ENCODE assay signal across 8 cellular contexts in the genomic region with DNA sequence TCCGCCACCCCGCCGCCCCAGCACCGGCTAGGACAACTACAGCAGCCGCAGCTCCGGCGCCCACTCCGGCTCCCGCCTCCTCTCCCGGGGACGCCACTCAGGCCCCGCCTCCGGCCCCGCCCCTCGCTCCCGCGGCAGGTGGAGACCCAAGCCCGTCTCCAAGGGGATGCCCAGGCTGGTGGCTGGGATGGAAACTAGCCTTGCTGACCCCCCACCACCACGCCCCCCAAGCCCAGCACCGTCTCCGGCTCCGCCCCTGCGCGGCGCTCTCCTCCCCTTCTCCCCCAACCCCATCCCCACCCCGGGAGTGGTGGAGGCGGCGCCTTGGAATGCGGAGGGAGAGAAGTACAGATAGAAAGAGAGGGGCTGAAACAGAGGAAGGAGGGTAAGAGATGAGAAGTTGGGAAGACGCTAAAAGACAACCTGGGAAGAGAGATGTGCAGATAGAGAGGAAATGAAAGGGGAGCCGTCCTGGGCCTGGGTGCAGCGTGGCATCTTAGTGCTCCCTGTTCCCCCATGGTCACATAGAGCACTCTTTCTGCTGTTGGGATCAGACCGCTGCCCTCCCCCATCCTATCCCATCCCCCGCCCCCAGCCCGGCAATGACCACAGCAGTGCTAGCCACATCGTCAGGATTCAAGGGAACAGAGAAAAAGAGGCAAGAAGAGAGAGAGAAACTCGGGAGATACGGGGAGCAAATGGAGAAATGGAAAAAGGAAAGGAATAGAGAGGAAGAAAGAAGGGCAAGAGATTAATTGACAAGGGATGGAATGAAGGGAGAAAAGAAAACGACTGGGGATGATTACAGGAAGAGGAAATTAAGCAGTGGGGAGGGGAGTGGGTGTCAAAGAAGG. TPM values are rescaled to one million over a fixed set of nuclear protein-coding genes. Genes with fewer than 3 reads are reported as not detected.
A peak's percentile ranks its signal among the peaks of the same experiment; 100 is the strongest.
DNase-seq lines count a peak whose midpoint lies in the region; ATAC-seq, FAIRE-seq and TF ChIP-seq lines count a peak whose summit lies in the region.

TSS of gene ITGA7 (minus strand) at position 64 of the 854 bp plus-strand sequence. CDS start 222 bp downstream, outside the sequence.

- no peak within 1 kb of the TSS; the same call in 1 of the 2 replicates for H3K23ac ChIP-seq in IMR-90 (ENCODE audit: low read depth, low read length)

- dilution Hi-C loops in IMR-90 (cut with HindIII; ENCODE audit: low sequenced_read_pairs, unreplicated experiment): no loop called here

- H2AK5ac ChIP-seq in IMR-90 (ENCODE audit: low read depth, low read length): 0 out of 2 replicates have a peak within 1 kb of the TSS, but pooled peaks have one; percentile 4

- no peak for TF ChIP-seq RAD21 in IMR-90 (IDR thresholded peaks at IDR 0.05; ENCODE audit: low read length)

- 0% methylated on average over 1 of the region's 39 CpGs; no CpG with 5 or more reads in 1 of the 2 experiments for WGBS in IMR-90 (ENCODE audit: extremely low coverage in 2 of 2, insufficient read length in 1 of 2), 2 experiments

- no peak within 1 kb of the TSS for H2BK5ac ChIP-seq in IMR-90 (ENCODE audit: low read depth, low read length, poor library complexity, severe bottlenecking)

- H3K9me1 ChIP-seq in IMR-90 (ENCODE audit: insufficient read depth, low read length): no peaks in the 10 kb centered on the region; the same call in 1 of the 2 replicates

- H3K27ac ChIP-seq in IMR-90 (ENCODE audit: insufficient read depth, low read length): no peak within 1 kb of the TSS
- H3K27ac ChIP-seq in gastrocnemius medialis: peak within 1 kb of the TSS; percentile 87 to 96 (median 92)

- no peaks in the 10 kb centered on the region for H3K9me3 Mint-ChIP-seq in T-helper 1 cell treated with Interleukin-12 subunit alpha and Interleukin-12 subunit beta and Interleukin-4 antibody, amounts not matched to agents 30 μg/mL and 1 μg/mL, for 36 hours

- H4K5ac ChIP-seq in IMR-90 (ENCODE audit: low read depth, low read length): peak within 1 kb of the TSS; percentile 11; the same call in 1 of the 2 replicates

- H3K79me1 ChIP-seq in IMR-90 (ENCODE audit: low read depth in 1 of 2, low read length in 2 of 2): no peaks in the 10 kb centered on the region

- H4K20me1 ChIP-seq in IMR-90 (ENCODE audit: insufficient read depth, low read length): no peaks in the 10 kb centered on the region

- POLR2A ChIA-PET in IMR-90 (lab: Charles Lee; ENCODE audit: unreplicated experiment): no interaction called here

- no peaks in the 10 kb centered on the region for H3K36me3 Mint-ChIP-seq in T-helper 1 cell treated with Interleukin-12 subunit alpha and Interleukin-12 subunit beta and Interleukin-4 antibody, amounts not matched to agents 30 μg/mL and 1 μg/mL, for 36 hours (ENCODE audit: low read depth)

- H3K14ac ChIP-seq in IMR-90 (replicated peaks; ENCODE audit: low read depth, low read length): no peak within 1 kb of the TSS

- H2BK15ac ChIP-seq in IMR-90 (ENCODE audit: low read depth, low read length): no peak within 1 kb of the TSS

- no peaks in the 10 kb centered on the region for H3K36me3 ChIP-seq in IMR-90 (ENCODE audit: control insufficient read depth, insufficient read depth, low read length)
- no peaks in the 10 kb centered on the region for H3K36me3 ChIP-seq in gastrocnemius medialis

- peak within 1 kb of the TSS; percentile 23 for H2AK9ac ChIP-seq in IMR-90 (replicated peaks; ENCODE audit: low read depth, low read length, poor library complexity)

- peak within 1 kb of the TSS; percentile 74 for H3K4me3 ChIP-seq in IMR-90 (ENCODE audit: insufficient read depth, low read depth, low read length)
- peak within 1 kb of the TSS; percentile 47 for H3K4me3 ChIP-seq in astrocyte of the cerebellum (ENCODE audit: low read depth, low read length)
- peak within 1 kb of the TSS; percentile 59 to 79 (median 68) for H3K4me3 ChIP-seq in gastrocnemius medialis

- H3K4me2 ChIP-seq in IMR-90 (ENCODE audit: low read depth, low read length): peak within 1 kb of the TSS; percentile 98

- TF ChIP-seq POLR2A in GM12891 (IDR thresholded peaks at IDR 0.05; ENCODE audit: low read depth, low read length): no peak
- no peak for TF ChIP-seq POLR2A in IMR-90 (IDR thresholded peaks at IDR 0.05; ENCODE audit: low read depth, low read length)
- TF ChIP-seq POLR2A in gastrocnemius medialis (IDR thresholded peaks at IDR 0.05): peak; percentile 32 to 40

- DNase-seq in GM12891 (ENCODE audit: insufficient read length, low spot score): peak; percentile 75
- DNase-seq in IMR-90: no peak
- DNase-seq in astrocyte of the cerebellum (ENCODE audit: low read depth): no peak
- DNase-seq in iPS DF 4.7 (ENCODE audit: extremely low read depth, low spot score): peak; percentile 87
- peak; percentile 64 to 78 for DNase-seq in gastrocnemius medialis

- in situ Hi-C loops in IMR-90 (cut with MboI; ENCODE audit: low sequenced_read_pairs): no loop called here
- in situ Hi-C loops in astrocyte of the cerebellum (cut with HindIII; ENCODE audit: low sequenced_read_pairs): no loop called here
- in situ Hi-C loops in gastrocnemius medialis (cut with MboI; ENCODE audit: low sequenced_read_pairs in 4 of 4): loop anchor here in 1 of 4 donors (25.0 kb wide), 1 partner anchor 1721 kb away; the partner anchor contains the start of gene HOXC10

- peak within 1 kb of the TSS; percentile 91 for H2AFZ ChIP-seq in IMR-90 (replicated peaks; ENCODE audit: low read length, poor library complexity)

- peaks cover 71% of the 10 kb centered on the region for H3K27me3 Mint-ChIP-seq in T-helper 1 cell treated with Interleukin-12 subunit alpha and Interleukin-12 subunit beta and Interleukin-4 antibody, amounts not matched to agents 30 μg/mL and 1 μg/mL, for 36 hours (ENCODE audit: low read depth)

- BruUV-seq in IMR-90 (replicated peaks; lab: Mats Ljungman, UMichigan): no TSS peak

- H3K9me3 ChIP-seq in IMR-90 (ENCODE audit: control insufficient read depth, insufficient read depth, low read length) (no peaks in the 10 kb centered on the region), gastrocnemius medialis (no peaks in the 10 kb centered on the region)

- peak within 1 kb of the TSS; percentile 45; the same call in 1 of the 2 replicates for H3K9ac ChIP-seq in IMR-90 (ENCODE audit: low read depth, low read length)

- no peak within 1 kb of the TSS for H4K8ac ChIP-seq in IMR-90 (ENCODE audit: low read depth in 2 of 2, low read length in 2 of 2)

- H3K4ac ChIP-seq in IMR-90 (ENCODE audit: low read depth, low read length): no peak within 1 kb of the TSS

- H3K4me3 Mint-ChIP-seq in T-helper 1 cell treated with Interleukin-12 subunit alpha and Interleukin-12 subunit beta and Interleukin-4 antibody, amounts not matched to agents 30 μg/mL and 1 μg/mL, for 36 hours: peak within 1 kb of the TSS; percentile 83

- H3K4me1 Mint-ChIP-seq in T-helper 1 cell treated with Interleukin-12 subunit alpha and Interleukin-12 subunit beta and Interleukin-4 antibody, amounts not matched to agents 30 μg/mL and 1 μg/mL, for 36 hours (ENCODE audit: low read depth): peaks cover 13% of the 10 kb centered on the region

- ATAC-seq in IMR-90 (ENCODE audit: low read depth) (peak; percentile 86), gastrocnemius medialis (peak in 1 of 2 donors; percentile 8), HG03520 (IDR thresholded peaks at IDR 0.05; ENCODE audit: unreplicated experiment) (no peak), HG03469 (IDR thresholded peaks at IDR 0.05; ENCODE audit: unreplicated experiment) (no peak)

- H3K27me3 ChIP-seq in IMR-90 (ENCODE audit: control insufficient read depth, insufficient read depth, low read length) (peaks cover 25% of the 10 kb centered on the region), gastrocnemius medialis (no peaks in the 10 kb centered on the region)

- no peak within 1 kb of the TSS for H3K56ac ChIP-seq in IMR-90 (ENCODE audit: extremely low read depth, insufficient read depth, low read length)

- H3K27ac Mint-ChIP-seq in T-helper 1 cell treated with Interleukin-12 subunit alpha and Interleukin-12 subunit beta and Interleukin-4 antibody, amounts not matched to agents 30 μg/mL and 1 μg/mL, for 36 hours: no peak within 1 kb of the TSS

- CTCF ChIA-PET in IMR-90 (lab: Yijun Ruan, JAX): no interaction called here

- intact Hi-C loops in IMR-90 (cut with micrococcal nuclease): no loop called here
- intact Hi-C loops in gastrocnemius medialis (cut with DNase I; ENCODE audit: low total_unique reads): loop anchor here (10.0 kb wide), 1 partner anchor 1423 kb away; the partner anchor contains the start of genes CBX5 and HNRNPA1

- FAIRE-seq in GM12891 (lab: Jason Lieb, UNC): peak; percentile 13

- H3K4me1 ChIP-seq in IMR-90 (ENCODE audit: control insufficient read depth, insufficient read depth, low read length) (peaks cover 8% of the 10 kb centered on the region; the same call in 1 of the 2 replicates), gastrocnemius medialis (peaks cover 73 to 83% of the 10 kb centered on the region in 2 donors)

- no peak within 1 kb of the TSS for H4K91ac ChIP-seq in IMR-90 (ENCODE audit: insufficient read depth, low read depth, low read length)

- TF ChIP-seq CTCF in IMR-90 (conservative IDR thresholded peaks at IDR 0.05; ENCODE audit: low read depth, low read length) (no peak), astrocyte of the cerebellum (IDR thresholded peaks at IDR 0.05; ENCODE audit: low read depth, low read length, missing control alignments) (no peak), gastrocnemius medialis (IDR thresholded peaks at IDR 0.05 in 4 of 5, conservative IDR thresholded peaks at IDR 0.05 in 1 of 5) (no peak)

- H3K18ac ChIP-seq in IMR-90 (ENCODE audit: low read depth, low read length): no peak within 1 kb of the TSS

- no peak within 1 kb of the TSS for H2BK120ac ChIP-seq in IMR-90 (ENCODE audit: low read depth, low read length)

- no peak within 1 kb of the TSS for H2BK20ac ChIP-seq in IMR-90 (ENCODE audit: low read depth, low read length)

TF ChIP-seq in GM12891, 5 proteins besides CTCF, POLR2A, EP300 and RAD21 (continues in another document):
- TF ChIP-seq PAX5 (IDR thresholded peaks at IDR 0.05; ENCODE audit: insufficient read depth, low read length, severe bottlenecking): no peak
- no peak for TF ChIP-seq POLR2AphosphoS5 (IDR thresholded peaks at IDR 0.05; ENCODE audit: low read depth, low read length)
- no peak for TF ChIP-seq POU2F2 (IDR thresholded peaks at IDR 0.05; ENCODE audit: low read depth, low read length)
- TF ChIP-seq TAF1 (IDR thresholded peaks at IDR 0.05; ENCODE audit: low read depth, low read length): no peak

TF ChIP-seq in IMR-90, 13 proteins besides CTCF, POLR2A, EP300 and RAD21:
- TF ChIP-seq MAZ (IDR thresholded peaks at IDR 0.05; ENCODE audit: borderline replicate concordance, low read depth, low read length) (peak; percentile 33; the same call in 1 of the 2 replicates), FOS (IDR thresholded peaks at IDR 0.05; ENCODE audit: low read depth, low read length) (no peak), RCOR1 (IDR thresholded peaks at IDR 0.05; ENCODE audit: insufficient replicate concordance, low read length) (no peak)

RNA-seq across cellular contexts. Expression of gene ITGA7, which starts in this region (rescaled TPM):
- polyA plus RNA-seq in GM12891 (2012; ENCODE audit: low read depth, missing spikeins): 4.3 TPM
- total RNA-seq in IMR-90 (2012; rRNA removed): 3.9 and 4.4 TPM in 2 replicates
- polyA plus RNA-seq in IMR-90 (2012; rRNA removed): 13.9 and 15.7 TPM in 2 replicates
- polyA plus RNA-seq in IMR-90 (2012; cell fraction: cytosol; rRNA removed): 12.1 and 23.0 TPM in 2 replicates
- 89.0 and 117 TPM in 2 replicates for polyA plus RNA-seq in IMR-90 (2012; cell fraction: nucleus; rRNA removed; ENCODE audit: low replicate concordance)
- total RNA-seq in gastrocnemius medialis: 100 to 1,000 TPM in 2 of 4 donors, 10 to 100 TPM in 2; 69.7 to 206 (median 92.0) TPM

Comparison
In these comparisons a context has a peak if more than half of its experiments do, and no peak if none do; other contexts are left out.
1. RNA of gene ITGA7 (total RNA-seq): 69.7 to 206 TPM in gastrocnemius medialis; 3.9 to 4.4 TPM in IMR-90; every median in the first group is over 10 times any median in the second.
2. DNase-seq: peak in GM12891 (single experiment), iPS DF 4.7 (single experiment) and gastrocnemius medialis (2 of 2); none in IMR-90 (single experiment) and astrocyte of the cerebellum (single experiment).
3. POLR2A ChIP-seq: peak in gastrocnemius medialis (2 of 2); none in GM12891 (single experiment) and IMR-90 (single experiment).
4. Peak in every context shown above with its lines, with median percentiles within 50 percentile points of each other: H3K4me3 ChIP-seq.